Comparison of ENCODE assay signal across 21 cellular contexts in genomic region chr12:130924946-130925345, GRCh38. TPM values are rescaled to one million over a fixed set of nuclear protein-coding genes. Genes with fewer than 3 reads are reported as not detected.
"Had no signal": no experiment of that assay in that cellular context is flagged by ENCODE, and none has a peak within 500 bp of the region (broad histone marks: within the 10 kb centered on the region; RNA-seq: fewer than 3 reads in every experiment).

No MANE protein-coding gene starts in this region.

- H3K4me2 ChIP-seq: SK-N-SH had no signal

- H3K9me3 ChIP-seq: gastrocnemius medialis, SK-N-SH had no signal

- H3K4me1 Mint-ChIP-seq: activated CD4-positive, alpha-beta T cell treated with anti-CD3 and anti-CD28 coated beads for 36 hours; naive thymus-derived CD4-positive, alpha-beta T cell; T-cell; WTC11 had no signal

- H3K27ac ChIP-seq: cardiac muscle cell, gastrocnemius medialis, tibial artery had no signal

- H3K36me3 ChIP-seq: cardiac muscle cell, gastrocnemius medialis, heart left ventricle, tibial artery had no signal

- H3K4me3 Mint-ChIP-seq: activated CD4-positive, alpha-beta memory T cell treated with anti-CD3 and anti-CD28 coated beads for 36 hours; activated CD4-positive, alpha-beta T cell treated with anti-CD3 and anti-CD28 coated beads for 36 hours; activated naive CD8-positive, alpha-beta T cell; activated T-helper 1 cell treated with anti-CD3 and anti-CD28 coated beads, Interleukin-12 subunit alpha, Interleukin-12 subunit beta, Interleukin-2, Interleukin-4 antibody, amounts not matched to agents 30 ng/mL and 10 ng/mL and 1 ng/mL, durations not matched to agents 14 hours and 24 hours and 36 hours; naive thymus-derived CD4-positive, alpha-beta T cell; T-cell; WTC11 had no signal

- ATAC-seq: activated CD4-positive, alpha-beta T cell treated with anti-CD3 and anti-CD28 coated beads for 36 hours; gastrocnemius medialis; heart left ventricle; left lobe of liver; naive thymus-derived CD4-positive, alpha-beta T cell; T-cell; WTC11 had no signal

- DNase-seq: activated CD4-positive, alpha-beta memory T cell treated with anti-CD3 and anti-CD28 coated beads for 36 hours; activated CD4-positive, alpha-beta T cell treated with anti-CD3 and anti-CD28 coated beads for 36 hours; activated gamma-delta T cell treated with Interleukin-2 at 50 U/mL for 16 hours; activated T-cell treated with anti-CD3 and anti-CD28 coated beads for 4 hours; amniotic stem cell; gastrocnemius medialis; heart left ventricle; kidney; naive thymus-derived CD4-positive, alpha-beta T cell; SK-N-SH; stimulated activated CD4-positive, alpha-beta T cell treated with anti-CD3 and anti-CD28 coated beads, Interleukin-12 subunit alpha, Interleukin-12 subunit beta, amount 100 ng/mL, for 4 hours; stimulated activated CD4-positive, alpha-beta T cell treated with anti-CD3 and anti-CD28 coated beads, Interleukin-1b, Interleukin-23, amount 100 ng/mL, for 48 hours; stimulated activated CD8-positive, alpha-beta memory T cell treated with anti-CD3 and anti-CD28 coated beads, Interleukin-4, amount 100 ng/mL, for 48 hours; stimulated activated naive CD4-positive, alpha-beta T cell; T-cell; tibial artery had no signal

- H3K9me3 Mint-ChIP-seq: activated CD4-positive, alpha-beta memory T cell treated with anti-CD3 and anti-CD28 coated beads for 36 hours; activated T-helper 1 cell treated with anti-CD3 and anti-CD28 coated beads, Interleukin-12 subunit alpha, Interleukin-12 subunit beta, Interleukin-2, Interleukin-4 antibody, amounts not matched to agents 30 ng/mL and 10 ng/mL and 1 ng/mL, durations not matched to agents 14 hours and 24 hours and 36 hours; T-cell had no signal

- H3K27me3 ChIP-seq: cardiac muscle cell had no signal

- H3K4me1 ChIP-seq: gastrocnemius medialis, tibial artery had no signal

- H3K9me2 ChIP-seq: SK-N-SH had no signal

- H3K4me3 ChIP-seq: cardiac muscle cell, gastrocnemius medialis, heart left ventricle, tibial artery had no signal

- H3K27ac Mint-ChIP-seq: activated CD4-positive, alpha-beta memory T cell treated with anti-CD3 and anti-CD28 coated beads for 36 hours; activated CD4-positive, alpha-beta T cell treated with anti-CD3 and anti-CD28 coated beads for 36 hours; activated naive CD8-positive, alpha-beta T cell; activated T-helper 1 cell treated with anti-CD3 and anti-CD28 coated beads, Interleukin-12 subunit alpha, Interleukin-12 subunit beta, Interleukin-2, Interleukin-4 antibody, amounts not matched to agents 30 ng/mL and 10 ng/mL and 1 ng/mL, durations not matched to agents 14 hours and 24 hours and 36 hours; naive thymus-derived CD4-positive, alpha-beta T cell; T-cell; WTC11 had no signal

- H3K36me3 Mint-ChIP-seq: activated CD4-positive, alpha-beta memory T cell treated with anti-CD3 and anti-CD28 coated beads for 36 hours; activated naive CD8-positive, alpha-beta T cell; naive thymus-derived CD4-positive, alpha-beta T cell; T-cell; WTC11 had no signal

RNA-seq across cellular contexts. Expression of gene ADGRD1, which starts 28.8 kb away (rescaled TPM):
- polyA plus RNA-seq: naive thymus-derived CD4-positive, alpha-beta T cell; SK-N-SH had no signal
